In the genomic region with DNA sequence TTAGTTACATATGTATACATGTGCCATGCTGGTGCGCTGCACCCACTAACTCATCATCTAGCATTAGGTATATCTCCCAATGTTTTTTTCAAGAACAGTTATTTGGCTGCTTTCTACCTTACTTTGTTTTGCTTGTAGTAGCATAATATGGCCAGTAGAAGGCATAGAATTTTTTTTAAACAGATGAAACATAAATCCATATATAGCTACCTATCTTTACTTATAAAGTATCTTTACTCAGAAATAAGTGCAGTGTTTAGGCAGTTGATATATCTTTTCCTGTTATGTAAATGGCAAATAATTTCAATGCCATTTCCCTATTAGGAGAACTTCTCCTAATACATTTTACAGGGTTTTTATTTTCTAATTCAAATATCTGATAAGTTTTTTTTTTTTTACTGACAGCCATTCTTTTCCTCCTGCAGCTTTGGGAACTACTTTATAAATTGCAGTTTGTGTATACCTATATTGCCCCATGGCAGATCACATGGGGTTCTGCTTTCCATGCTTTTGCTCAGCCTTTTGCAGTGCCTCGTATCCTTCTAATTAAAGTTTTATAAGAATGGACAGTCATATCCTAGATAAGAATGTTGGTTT, we compare ENCODE assay signal across 9 cellular contexts.
DNase-seq lines count a peak whose midpoint lies in the region; ATAC-seq and TF ChIP-seq lines count a peak whose summit lies in the region.
"Had no signal": no experiment of that assay in that cellular context is flagged by ENCODE, and none has a peak within 500 bp of the region (broad histone marks: within the 10 kb centered on the region; RNA-seq: fewer than 3 reads in every experiment).

No MANE protein-coding gene starts in this region.

- intact Hi-C loops in thyroid gland (cut with DNase I): no loop called here

- H3K27ac ChIP-seq in upper lobe of left lung (no peak overlapping the region), thyroid gland (no peak overlapping the region)

- no peak for ATAC-seq in upper lobe of left lung (ENCODE audit: low FRiP score in 2 of 2)

- no peak overlapping the region for H3K4me3 Mint-ChIP-seq in immature natural killer cell
- H3K4me3 Mint-ChIP-seq: activated naive CD8-positive, alpha-beta T cell had no signal

- CTCF ChIA-PET in AG04449 (lab: Yijun Ruan, JAX): interaction anchor here (0.8 to 2.3 kb wide), 7 partner anchors 10 to 805 kb away, joined by 3 to 21 read pairs (median 5); no protein-coding TSS in a partner anchor

- POLR2A ChIA-PET in AG04449 (lab: Yijun Ruan, JAX): no interaction called here

- H3K9me3 ChIP-seq in upper lobe of left lung (no peaks in the 10 kb centered on the region), thyroid gland (no peaks in the 10 kb centered on the region)

- no peak for TF ChIP-seq EP300 in upper lobe of left lung (IDR thresholded peaks at IDR 0.05)

- TF ChIP-seq POLR2A in upper lobe of left lung (IDR thresholded peaks at IDR 0.05): no peak
- TF ChIP-seq POLR2A in thyroid gland (IDR thresholded peaks at IDR 0.05): no peak

- no peak overlapping the region for H3K27ac Mint-ChIP-seq in immature natural killer cell

- H3K4me3 ChIP-seq in AG04449 (ENCODE audit: low read depth, low read length) (no peak overlapping the region), upper lobe of left lung (no peak overlapping the region), thyroid gland (replicated peaks in 1 of 3) (no peak overlapping the region)

- H3K4me1 ChIP-seq in upper lobe of left lung (no peaks in the 10 kb centered on the region), thyroid gland (no peaks in the 10 kb centered on the region)

- H3K36me3 Mint-ChIP-seq in immature natural killer cell: peaks cover 6 to 32% (median 10%) of the 10 kb centered on the region in 3 donors

- 96 to 97% methylated on average over 2 of the region's 2 CpGs for WGBS in upper lobe of left lung, 2 donors
- 97% methylated on average over 2 of the region's 2 CpGs for WGBS in thyroid gland, 2 donors

- no peaks in the 10 kb centered on the region for H3K9me3 Mint-ChIP-seq in immature natural killer cell

- peaks cover 0 to 7% of the 10 kb centered on the region in 2 donors for H3K4me1 Mint-ChIP-seq in immature natural killer cell

- peaks cover 0 to 2% (median 0%) of the 10 kb centered on the region in 3 donors for H3K27me3 Mint-ChIP-seq in immature natural killer cell (ENCODE audit: low read depth in 3 of 3)
- H3K27me3 Mint-ChIP-seq: activated naive CD8-positive, alpha-beta T cell had no signal

- no peak for DNase-seq in AG04449 (ENCODE audit: low read depth, low spot score)
- DNase-seq in SK-N-DZ (ENCODE audit: low spot score): peak; percentile 7
- DNase-seq in immature natural killer cell: peak in 2 of 3 donors; percentile 1 to 4
- no peak for DNase-seq in islet precursor cell
- DNase-seq in NCI-H2107 (lab: John Stamatoyannopoulos, UW): no peak
- DNase-seq in upper lobe of left lung: no peak
- DNase-seq in thyroid gland: no peak

- TF ChIP-seq CTCF in AG04449 (IDR thresholded peaks at IDR 0.05; ENCODE audit: insufficient read depth, low read length, missing control alignments): peak; percentile 39
- TF ChIP-seq CTCF in GM12873 (IDR thresholded peaks at IDR 0.05; ENCODE audit: insufficient read depth, low read depth, low read length, missing control alignments): peak; percentile 38
- TF ChIP-seq CTCF in upper lobe of left lung (IDR thresholded peaks at IDR 0.05): peak in 2 of 6 experiments; percentile 17 to 18
- peak in 3 of 6 experiments; percentile 14 to 42 (median 23) for TF ChIP-seq CTCF in thyroid gland (IDR thresholded peaks at IDR 0.05)

- no peaks in the 10 kb centered on the region for H3K27me3 ChIP-seq in upper lobe of left lung
- H3K27me3 ChIP-seq in thyroid gland: no peaks in the 10 kb centered on the region

- H3K36me3 ChIP-seq in upper lobe of left lung (peaks cover 0 to 71% (median 8%) of the 10 kb centered on the region in 4 donors), thyroid gland (peaks cover 21 to 24% of the 10 kb centered on the region in 2 donors)

Comparison
In these comparisons a context has a peak if more than half of its experiments do, and no peak if none do; other contexts are left out.
1. DNase-seq: peak in SK-N-DZ (single experiment) and immature natural killer cell (2 of 3); none in AG04449 (single experiment), islet precursor cell (single experiment), NCI-H2107 (single experiment), upper lobe of left lung (0 of 2) and thyroid gland (0 of 2).